In the genomic region with DNA sequence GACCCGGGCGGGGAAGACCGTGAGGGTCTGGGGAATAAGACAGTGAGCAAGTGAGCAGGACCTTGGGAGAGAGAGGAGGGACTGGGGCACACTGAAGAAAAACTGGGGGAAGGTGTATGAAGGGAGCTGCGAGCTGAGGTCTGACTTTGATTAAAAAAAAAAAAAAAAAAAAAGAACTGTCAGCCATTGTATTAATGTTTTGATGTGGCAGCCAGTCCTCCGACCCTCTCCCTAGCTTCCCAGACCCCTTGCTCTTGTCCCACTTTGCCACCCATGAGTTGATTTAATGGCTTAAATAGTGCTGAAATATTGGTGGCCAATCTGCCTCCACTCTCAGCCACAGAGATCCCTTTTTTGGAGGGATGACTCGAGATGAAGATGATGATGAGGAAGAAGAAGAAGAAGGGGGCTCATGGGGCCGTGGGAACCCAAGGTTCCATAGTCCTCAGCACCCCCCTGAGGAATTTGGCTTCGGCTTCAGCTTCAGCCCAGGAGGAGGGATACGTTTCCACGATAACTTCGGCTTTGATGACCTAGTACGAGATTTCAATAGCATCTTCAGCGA, we compare ENCODE assay signal across 8 cellular contexts. TPM values are rescaled to one million over a fixed set of nuclear protein-coding genes. Genes with fewer than 3 reads are reported as not detected.
A peak's percentile ranks its signal among the peaks of the same experiment; 100 is the strongest.
DNase-seq lines count a peak whose midpoint lies in the region; ATAC-seq and TF ChIP-seq lines count a peak whose summit lies in the region.

No MANE protein-coding gene starts in this region.

- no peak for TF ChIP-seq POLR2A in body of pancreas (IDR thresholded peaks at IDR 0.05)
- no peak for TF ChIP-seq POLR2A in upper lobe of left lung (IDR thresholded peaks at IDR 0.05)

- DNase-seq in activated effector memory CD4-positive, alpha-beta T cell treated with Interleukin-2 at 50 U/mL for 16 hours = peak; percentile 2
- DNase-seq in activated effector memory CD4-positive, alpha-beta T cell treated with anti-CD3 and anti-CD28 coated beads, Interleukin-2, amount 50 U/mL, for 16 hours = no peak
- no peak for DNase-seq in body of pancreas
- no peak for DNase-seq in lower lobe of right lung
- DNase-seq in upper lobe of left lung = no peak
- no peak for DNase-seq in RPMI8226
- no peak for DNase-seq in posterior vena cava (ENCODE audit: low spot score)
- DNase-seq in Ammon's horn (ENCODE audit: low spot score) = no peak

- H3K4me1 ChIP-seq in body of pancreas = peaks cover 22% of the 10 kb centered on the region
- H3K4me1 ChIP-seq in lower lobe of right lung = peaks cover 18% of the 10 kb centered on the region
- H3K4me1 ChIP-seq in upper lobe of left lung = peaks cover 10 to 20% (median 17%) of the 10 kb centered on the region in 4 donors

- H3K27ac ChIP-seq in body of pancreas = peak overlapping the region; percentile 66 to 84 (median 81)
- H3K27ac ChIP-seq in lower lobe of right lung = peak overlapping the region; percentile 88
- H3K27ac ChIP-seq in upper lobe of left lung = peak overlapping the region; percentile 88 to 93 (median 90)

- no peak for ATAC-seq in body of pancreas
- peak in 1 of 2 donors; percentile 20 for ATAC-seq in lower lobe of right lung
- ATAC-seq in upper lobe of left lung (ENCODE audit: low FRiP score in 2 of 2) = no peak

- no peak for TF ChIP-seq EP300 in upper lobe of left lung (IDR thresholded peaks at IDR 0.05)

- intact Hi-C loops in body of pancreas (cut with DNase I) (no loop called here), lower lobe of right lung (cut with DNase I) (no loop called here), posterior vena cava (cut with DNase I) (no loop called here)

- peaks cover 0 to 7% of the 10 kb centered on the region in 2 donors for H3K36me3 ChIP-seq in body of pancreas (replicated peaks in 1 of 2; ENCODE audit: insufficient read depth in 1 of 2, low read depth in 2 of 2)
- peaks cover 63% of the 10 kb centered on the region for H3K36me3 ChIP-seq in lower lobe of right lung
- peaks cover 8 to 58% (median 40%) of the 10 kb centered on the region in 4 donors for H3K36me3 ChIP-seq in upper lobe of left lung

- H3K27me3 ChIP-seq in body of pancreas (no peaks in the 10 kb centered on the region), lower lobe of right lung (ENCODE audit: low read depth) (no peaks in the 10 kb centered on the region), upper lobe of left lung (no peaks in the 10 kb centered on the region)

- WGBS in body of pancreas, 2 donors = 33% methylated on average over 13 of the region's 13 CpGs
- WGBS in upper lobe of left lung, 2 donors = 47 to 49% methylated on average over 13 of the region's 13 CpGs

- H3K9me3 ChIP-seq in body of pancreas = no peaks in the 10 kb centered on the region
- no peaks in the 10 kb centered on the region for H3K9me3 ChIP-seq in lower lobe of right lung
- H3K9me3 ChIP-seq in upper lobe of left lung = no peaks in the 10 kb centered on the region

- no peak for TF ChIP-seq CTCF in body of pancreas (IDR thresholded peaks at IDR 0.05)
- TF ChIP-seq CTCF in lower lobe of right lung (IDR thresholded peaks at IDR 0.05) = no peak
- TF ChIP-seq CTCF in upper lobe of left lung (IDR thresholded peaks at IDR 0.05) = no peak

- H3K4me3 ChIP-seq in body of pancreas (peak overlapping the region; percentile 42 to 82), lower lobe of right lung (peak overlapping the region; percentile 68), upper lobe of left lung (peak overlapping the region; percentile 64 to 93 (median 79))

RNA-seq across cellular contexts. Expression of a gene that starts 0.7 kb away (rescaled TPM):
- total RNA-seq in body of pancreas = 10 to 100 TPM; 44.5 to 54.5 TPM
- 75.4 TPM for total RNA-seq in lower lobe of right lung
- 10 to 100 TPM; 48.6 to 98.8 (median 79.7) TPM for total RNA-seq in upper lobe of left lung
- total RNA-seq in posterior vena cava = 10 to 100 TPM; 63.9 to 71.6 TPM

RNA-seq across cellular contexts. Expression of a gene that starts 47.8 kb away (rescaled TPM):
- total RNA-seq in body of pancreas (under 1 TPM in 1 of 2 donors, not detected in 1; 0.26 TPM), lower lobe of right lung (0.47 TPM), upper lobe of left lung (1 to 10 TPM in 2 of 6 donors, under 1 TPM in 4; 0.15 to 2.1 (median 0.45) TPM), posterior vena cava (under 1 TPM in 1 of 2 donors, not detected in 1; 0.24 TPM)

RNA-seq across cellular contexts. Expression of a gene that starts 52.2 kb away (rescaled TPM):
- total RNA-seq in body of pancreas (10 to 100 TPM; 10.9 to 16.3 TPM), lower lobe of right lung (26.0 TPM), upper lobe of left lung (10 to 100 TPM; 20.2 to 45.1 (median 37.4) TPM), posterior vena cava (100 to 1,000 TPM; 130 to 153 TPM)

RNA-seq across cellular contexts. Expression of a gene that starts 52.3 kb away (rescaled TPM):
- total RNA-seq in body of pancreas (10 to 100 TPM; 38.1 to 50.1 TPM), lower lobe of right lung (142 TPM), upper lobe of left lung (100 to 1,000 TPM in 5 of 6 donors, 10 to 100 TPM in 1; 77.5 to 137 (median 119) TPM), posterior vena cava (100 to 1,000 TPM in 1 of 2 donors, 10 to 100 TPM in 1; 94.2 to 104 TPM)
